In the genomic region with DNA sequence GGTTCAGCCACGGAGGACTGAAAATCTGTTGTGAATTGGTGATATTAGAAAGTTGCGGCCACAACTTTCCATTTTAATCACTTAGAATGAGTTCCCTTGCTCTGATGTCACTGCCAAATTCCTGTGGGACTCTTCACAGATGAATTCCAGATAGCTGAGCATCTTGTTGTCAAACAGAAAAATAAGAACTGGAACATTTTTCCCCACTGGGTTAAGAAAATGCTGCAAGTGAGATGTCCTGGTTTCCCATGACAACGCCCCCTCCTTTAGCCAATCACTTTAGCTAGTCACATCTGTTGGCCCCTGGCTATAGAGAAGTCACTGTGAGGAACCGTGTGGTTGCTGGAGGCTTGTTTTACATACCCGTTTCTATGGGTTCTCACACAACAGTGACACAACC, we compare ENCODE assay signal across 10 cellular contexts.
A peak's percentile ranks its signal among the peaks of the same experiment; 100 is the strongest.
DNase-seq lines count a peak whose midpoint lies in the region; ATAC-seq lines count a peak whose summit lies in the region.
"Had no signal": no experiment of that assay in that cellular context is flagged by ENCODE, and none has a peak within 500 bp of the region (broad histone marks: within the 10 kb centered on the region; RNA-seq: fewer than 3 reads in every experiment).

No MANE protein-coding gene starts in this region.

- no CpG with 5 or more reads among the region's 5 CpGs for WGBS in mesendoderm (ENCODE audit: extremely low coverage, insufficient coverage, low lambda C conversion rate)

- no peaks in the 10 kb centered on the region for H3K36me3 ChIP-seq in adipocyte (ENCODE audit: control insufficient read depth, insufficient read depth, low read length, severe bottlenecking)
- no peaks in the 10 kb centered on the region for H3K36me3 ChIP-seq in mesendoderm (ENCODE audit: control insufficient read depth, insufficient read depth, low read length)

- H3K4me1 ChIP-seq in adipocyte (ENCODE audit: control insufficient read depth, insufficient read depth, low read length) (peaks cover 15% of the 10 kb centered on the region), mesendoderm (ENCODE audit: control insufficient read depth, low read depth, low read length) (no peaks in the 10 kb centered on the region)

- H3K27ac ChIP-seq in mesendoderm (ENCODE audit: low read depth, low read length): no peak overlapping the region

- no peaks in the 10 kb centered on the region for H3K79me2 ChIP-seq in mesendoderm (ENCODE audit: control insufficient read depth, insufficient read depth, low read length)

- no peak overlapping the region for H2BK15ac ChIP-seq in mesendoderm (replicated peaks; ENCODE audit: low read depth)

- no peaks in the 10 kb centered on the region for H3K79me1 ChIP-seq in mesendoderm (ENCODE audit: low read length)

- no peak overlapping the region for H3K56ac ChIP-seq in mesendoderm (ENCODE audit: low read length)

- no peak overlapping the region for H4K5ac ChIP-seq in mesendoderm (ENCODE audit: low read length)

- H3K9me3 ChIP-seq in adipocyte (ENCODE audit: control insufficient read depth, low read length): no peaks in the 10 kb centered on the region

- H3K27me3 ChIP-seq in adipocyte (replicated peaks; ENCODE audit: control insufficient read depth, insufficient read depth, low read length) (no peaks in the 10 kb centered on the region), mesendoderm (ENCODE audit: insufficient read depth, low read length, poor library complexity) (no peaks in the 10 kb centered on the region)

- H3K23ac ChIP-seq in mesendoderm (ENCODE audit: low read length): no peak overlapping the region

- no peak overlapping the region for H2BK5ac ChIP-seq in mesendoderm (ENCODE audit: low read length)

- H3K18ac ChIP-seq in mesendoderm (ENCODE audit: low read length): no peak overlapping the region

- peak; percentile 97 for DNase-seq in EH (ENCODE audit: low read depth)
- peak; percentile 84 for DNase-seq in adipocyte (ENCODE audit: low read depth)
- peak; percentile 64 for DNase-seq in mesendoderm
- no peak for DNase-seq in SW 1271 (lab: John Stamatoyannopoulos, UW)
- DNase-seq in activated T-cell treated with anti-CD3 and anti-CD28 coated beads, Interleukin-2, amount 50 U/mL, for 1 hour: no peak
- no peak for DNase-seq in NCI-H2227 treated with DMSO at 0.1 percent for 48 hours (lab: John Stamatoyannopoulos, UW)
- no peak for DNase-seq in COR-L47 (lab: John Stamatoyannopoulos, UW)
- DNase-seq: anterior cingulate cortex, NCI-H2171 had no signal

- ATAC-seq in HG02588 (IDR thresholded peaks at IDR 0.05; ENCODE audit: unreplicated experiment): peak; percentile 76

- no peak overlapping the region for H4K8ac ChIP-seq in mesendoderm (ENCODE audit: low read depth, low read length)

- no peak overlapping the region for H2AK5ac ChIP-seq in mesendoderm (ENCODE audit: low read length)

- H3K4me3 ChIP-seq in adipocyte (ENCODE audit: low read length) (peak overlapping the region; percentile 9), mesendoderm (ENCODE audit: low read length) (no peak overlapping the region)

- no peak overlapping the region for H3K4me2 ChIP-seq in mesendoderm (ENCODE audit: low read length)

- H3K4ac ChIP-seq in mesendoderm (ENCODE audit: low read depth, low read length): no peak overlapping the region

- H3K9ac ChIP-seq in adipocyte (ENCODE audit: low read length): no peak overlapping the region
- no peak overlapping the region for H3K9ac ChIP-seq in mesendoderm (ENCODE audit: low read length)

- H2BK120ac ChIP-seq in mesendoderm (ENCODE audit: low read depth, low read length): no peak overlapping the region

Comparison
In these comparisons a context has a peak if more than half of its experiments do, and no peak if none do; other contexts are left out.
1. DNase-seq: peak in EH (single experiment), adipocyte (single experiment) and mesendoderm (single experiment); none in SW 1271 (0 of 2), activated T-cell treated with anti-CD3 and anti-CD28 coated beads, Interleukin-2, amount 50 U/mL, for 1 hour (single experiment), NCI-H2227 treated with DMSO at 0.1 percent for 48 hours (single experiment) and COR-L47 (single experiment).